In genomic region chr1:156670359-156670758, GRCh38 we compare ENCODE assay signal across 2 cellular contexts.
TF ChIP-seq lines count a peak whose summit lies in the region.

No MANE protein-coding gene starts in this region.

TF ChIP-seq in HEK293, 187 proteins besides CTCF, POLR2A, EP300 and RAD21:
- peak; percentile 89 for TF ChIP-seq GLIS1 (tag by site-specific recombination; IDR thresholded peaks at IDR 0.05)
- TF ChIP-seq BCL6B (tag by site-specific recombination; IDR thresholded peaks at IDR 0.05), result no peak
- no peak for TF ChIP-seq ZNF248 (tag by site-specific recombination; IDR thresholded peaks at IDR 0.05)
- TF ChIP-seq KLF8 (tag by site-specific recombination; IDR thresholded peaks at IDR 0.05), result no peak
- no peak for TF ChIP-seq ZNF341 (tag by site-specific recombination; IDR thresholded peaks at IDR 0.05; ENCODE audit: low read depth)
- TF ChIP-seq KLF16 (tag by site-specific recombination; IDR thresholded peaks at IDR 0.05), result no peak
- no peak for TF ChIP-seq ZBTB8A (tag by site-specific recombination; IDR thresholded peaks at IDR 0.05)
- TF ChIP-seq SP3 (tag by site-specific recombination; IDR thresholded peaks at IDR 0.05), result no peak
- no peak for TF ChIP-seq ZNF585B (tag by site-specific recombination; IDR thresholded peaks at IDR 0.05)
- TF ChIP-seq KLF9 (tag by site-specific recombination; IDR thresholded peaks at IDR 0.05; ENCODE audit: low read depth), result no peak
- TF ChIP-seq GLIS2 (tag by site-specific recombination; IDR thresholded peaks at IDR 0.05), result peak; percentile 28; the same call in 1 of the 2 replicates
- TF ChIP-seq ZNF560 (tag by site-specific recombination; IDR thresholded peaks at IDR 0.05; ENCODE audit: borderline replicate concordance), result no peak

TF ChIP-seq in H1, 55 proteins besides CTCF, POLR2A, EP300 and RAD21:
- TF ChIP-seq GABPA (IDR thresholded peaks at IDR 0.05; ENCODE audit: borderline replicate concordance, insufficient read depth, low read length) (no peak), POLR2AphosphoS5 (IDR thresholded peaks at IDR 0.05; ENCODE audit: low read depth, low read length) (peak; percentile 56), SP2 (IDR thresholded peaks at IDR 0.05; ENCODE audit: low read length) (no peak), CHD2 (IDR thresholded peaks at IDR 0.05; ENCODE audit: low read length) (no peak)
